ENCODE assay signal across 17 cellular contexts in genomic region chr7:158270856-158271413, GRCh38.
"Had no signal": no experiment of that assay in that cellular context is flagged by ENCODE, and none has a peak within 500 bp of the region (broad histone marks: within the 10 kb centered on the region; RNA-seq: fewer than 3 reads in every experiment).

No MANE protein-coding gene starts in this region.

- H3K4me1 Mint-ChIP-seq: activated CD4-positive, alpha-beta T cell treated with anti-CD3 and anti-CD28 coated beads, Interleukin-2, amount 10 ng/mL, durations not matched to agents 7 days and 5 days; activated CD8-positive, alpha-beta memory T cell treated with anti-CD3 and anti-CD28 coated beads, Interleukin-2, amount 10 ng/mL, durations not matched to agents 7 days and 5 days; central memory CD8-positive, alpha-beta T cell; nephron progenitor cell had no signal

- ATAC-seq: activated CD8-positive, alpha-beta memory T cell treated with anti-CD3 and anti-CD28 coated beads, Interleukin-2, amount 10 ng/mL, durations not matched to agents 7 days and 5 days; activated CD8-positive, alpha-beta T cell treated with anti-CD3 and anti-CD28 coated beads for 36 hours; activated naive CD4-positive, alpha-beta T cell treated with anti-CD3 and anti-CD28 coated beads, Interleukin-2, amount 50 U/mL, for 72 hours; effector memory CD8-positive, alpha-beta T cell; left ventricle myocardium superior had no signal

- H3K9me3 Mint-ChIP-seq: activated CD8-positive, alpha-beta T cell treated with anti-CD3 and anti-CD28 coated beads for 36 hours; activated naive CD4-positive, alpha-beta T cell treated with anti-CD3 and anti-CD28 coated beads, Interleukin-2, amount 50 U/mL, for 72 hours; central memory CD8-positive, alpha-beta T cell; stimulated activated naive CD8-positive, alpha-beta T cell treated with anti-CD3 and anti-CD28 coated beads, Interleukin-15, Interleukin-2, amounts not matched to agents 100 ng/mL and 50 ng/mL, for 24 hours had no signal

- H3K36me3 Mint-ChIP-seq: activated CD8-positive, alpha-beta memory T cell treated with anti-CD3 and anti-CD28 coated beads, Interleukin-2, amount 10 ng/mL, durations not matched to agents 7 days and 5 days; activated naive CD4-positive, alpha-beta T cell treated with anti-CD3 and anti-CD28 coated beads, Interleukin-2, amount 50 U/mL, for 72 hours had no signal

- H3K27ac Mint-ChIP-seq: activated CD4-positive, alpha-beta T cell treated with anti-CD3 and anti-CD28 coated beads, Interleukin-2, amount 10 ng/mL, durations not matched to agents 7 days and 5 days; activated CD8-positive, alpha-beta memory T cell treated with anti-CD3 and anti-CD28 coated beads, Interleukin-2, amount 10 ng/mL, durations not matched to agents 7 days and 5 days; activated CD8-positive, alpha-beta T cell treated with anti-CD3 and anti-CD28 coated beads for 36 hours; activated naive CD4-positive, alpha-beta T cell treated with anti-CD3 and anti-CD28 coated beads, Interleukin-2, amount 50 U/mL, for 72 hours; effector memory CD8-positive, alpha-beta T cell; nephron progenitor cell; stimulated activated naive CD8-positive, alpha-beta T cell treated with anti-CD3 and anti-CD28 coated beads, Interleukin-15, Interleukin-2, amounts not matched to agents 100 ng/mL and 50 ng/mL, for 24 hours had no signal

- H3K4me3 Mint-ChIP-seq: activated CD4-positive, alpha-beta T cell treated with anti-CD3 and anti-CD28 coated beads, Interleukin-2, amount 10 ng/mL, durations not matched to agents 7 days and 5 days; activated CD8-positive, alpha-beta memory T cell treated with anti-CD3 and anti-CD28 coated beads, Interleukin-2, amount 10 ng/mL, durations not matched to agents 7 days and 5 days; activated CD8-positive, alpha-beta T cell treated with anti-CD3 and anti-CD28 coated beads for 36 hours; central memory CD8-positive, alpha-beta T cell; effector memory CD8-positive, alpha-beta T cell; nephron progenitor cell; stimulated activated naive CD8-positive, alpha-beta T cell treated with anti-CD3 and anti-CD28 coated beads, Interleukin-15, Interleukin-2, amounts not matched to agents 100 ng/mL and 50 ng/mL, for 24 hours had no signal

- DNase-seq: activated CD4-positive, alpha-beta T cell treated with anti-CD3 and anti-CD28 coated beads, Interleukin-2, amount 10 ng/mL, durations not matched to agents 7 days and 5 days; activated CD4-positive, CD25-positive, alpha-beta regulatory T cell treated with anti-CD3 and anti-CD28 coated beads, Interleukin-2, amount 50 U/mL, for 72 hours; activated CD8-positive, alpha-beta memory T cell treated with anti-CD3 and anti-CD28 coated beads, Interleukin-2, amount 10 ng/mL, durations not matched to agents 7 days and 5 days; activated CD8-positive, alpha-beta T cell treated with anti-CD3 and anti-CD28 coated beads for 36 hours; activated gamma-delta T cell treated with Interleukin-2 at 50 U/mL for 16 hours; activated T-cell treated with anti-CD3 and anti-CD28 coated beads for 4 hours; colonic mucosa; effector memory CD8-positive, alpha-beta T cell; hippocampal formation; mammary epithelial cell; midbrain; nephron progenitor cell; stimulated activated CD4-positive, alpha-beta T cell treated with anti-CD3 and anti-CD28 coated beads, Interleukin-4, amount 100 ng/mL, for 24 hours had no signal

- H3K27me3 Mint-ChIP-seq: activated CD4-positive, alpha-beta T cell treated with anti-CD3 and anti-CD28 coated beads, Interleukin-2, amount 10 ng/mL, durations not matched to agents 7 days and 5 days; activated CD8-positive, alpha-beta memory T cell treated with anti-CD3 and anti-CD28 coated beads, Interleukin-2, amount 10 ng/mL, durations not matched to agents 7 days and 5 days; activated CD8-positive, alpha-beta T cell treated with anti-CD3 and anti-CD28 coated beads for 36 hours; central memory CD8-positive, alpha-beta T cell; effector memory CD8-positive, alpha-beta T cell; stimulated activated naive CD8-positive, alpha-beta T cell treated with anti-CD3 and anti-CD28 coated beads, Interleukin-15, Interleukin-2, amounts not matched to agents 100 ng/mL and 50 ng/mL, for 24 hours had no signal
